In genomic region chr11:13486926-13487660, GRCh38 we compare ENCODE assay signal across 8 cellular contexts. TPM values are rescaled to one million over a fixed set of nuclear protein-coding genes. Genes with fewer than 3 reads are reported as not detected.
DNase-seq lines count a peak whose midpoint lies in the region; ATAC-seq and TF ChIP-seq lines count a peak whose summit lies in the region.

No MANE protein-coding gene starts in this region.

- DNase-seq in CD1c-positive myeloid dendritic cell (ENCODE audit: extremely low spot score) = peak; percentile 55
- DNase-seq in GOT3 (lab: John Stamatoyannopoulos, UW) = peak; percentile 4
- DNase-seq in NOMO-1 treated with dmso at 0.1 percent for 144 hours (lab: John Stamatoyannopoulos, UW; ENCODE audit: unreplicated experiment) = peak; percentile 64
- peak; percentile 49 for DNase-seq in activated T-helper 9 cell treated with anti-CD3 and anti-CD28 coated beads, Interleukin-2, amount 50 U/mL, for 16 hours (ENCODE audit: low read depth)
- DNase-seq in right cardiac atrium = peak; percentile 57 to 86 (median 82)
- DNase-seq in stimulated activated CD4-positive, alpha-beta T cell treated with anti-CD3 and anti-CD28 coated beads, Interleukin-15, amount 100 ng/mL, for 1 hour (ENCODE audit: low read depth in 1 of 2, low spot score in 1 of 2) = peak; percentile 10 to 56
- DNase-seq in NCI-H510A treated with DMSO at 0.1 percent for 48 hours (lab: John Stamatoyannopoulos, UW) = no peak
- no peak for DNase-seq in sigmoid colon

- TF ChIP-seq EP300 in sigmoid colon (IDR thresholded peaks at IDR 0.05) = no peak

- intact Hi-C loops in right cardiac atrium (cut with DNase I) = no loop called here
- intact Hi-C loops in sigmoid colon (cut with DNase I) = no loop called here

- peak in 1 of 4 experiments; percentile 9 for TF ChIP-seq CTCF in sigmoid colon (IDR thresholded peaks at IDR 0.05)

- H3K4me1 ChIP-seq in right cardiac atrium (ENCODE audit: control insufficient read depth, insufficient read depth, low read length) (no peaks in the 10 kb centered on the region), sigmoid colon (no peaks in the 10 kb centered on the region)

- H3K4me3 ChIP-seq in right cardiac atrium (ENCODE audit: low read length) (no peak overlapping the region), sigmoid colon (no peak overlapping the region)

- no peak for TF ChIP-seq POLR2A in sigmoid colon (IDR thresholded peaks at IDR 0.05)

- H3K9me3 ChIP-seq in right cardiac atrium (ENCODE audit: control insufficient read depth, low read length) (no peaks in the 10 kb centered on the region), sigmoid colon (peaks cover 0 to 3% (median 0%) of the 10 kb centered on the region in 4 donors)

- H3K27ac ChIP-seq in right cardiac atrium (ENCODE audit: low read length) = no peak overlapping the region
- no peak overlapping the region for H3K27ac ChIP-seq in sigmoid colon

- ATAC-seq in right cardiac atrium = peak; percentile 59 to 71

- H3K27me3 ChIP-seq in right cardiac atrium (ENCODE audit: control insufficient read depth, insufficient read depth) = no peaks in the 10 kb centered on the region
- no peaks in the 10 kb centered on the region for H3K27me3 ChIP-seq in sigmoid colon

- 50% methylated on average over 26 of the region's 26 CpGs for WGBS in right cardiac atrium
- 60 to 70% methylated on average over 26 of the region's 26 CpGs for WGBS in sigmoid colon, 2 donors

- H3K36me3 ChIP-seq in sigmoid colon = no peaks in the 10 kb centered on the region

RNA-seq across cellular contexts. Expression of gene PTH, which starts 8.7 kb away (rescaled TPM):
- total RNA-seq in right cardiac atrium (not detected), sigmoid colon (not detected)
- polyA plus RNA-seq in right cardiac atrium (not detected), sigmoid colon (not detected)

RNA-seq across cellular contexts. Expression of gene BTBD10, which starts 24.1 kb away (rescaled TPM):
- total RNA-seq in right cardiac atrium (10 to 100 TPM; 22.4 to 29.7 (median 24.4) TPM), sigmoid colon (10 to 100 TPM; 43.3 to 77.8 (median 61.2) TPM)
- polyA plus RNA-seq in right cardiac atrium (10.0 TPM), sigmoid colon (10 to 100 TPM; 18.9 to 27.3 (median 22.2) TPM)

Comparison
In these comparisons a context has a peak if more than half of its experiments do, and no peak if none do; other contexts are left out.
1. DNase-seq: peak in CD1c-positive myeloid dendritic cell (single experiment), GOT3 (single experiment), NOMO-1 treated with dmso at 0.1 percent for 144 hours (single experiment), activated T-helper 9 cell treated with anti-CD3 and anti-CD28 coated beads, Interleukin-2, amount 50 U/mL, for 16 hours (single experiment), right cardiac atrium (3 of 3) and stimulated activated CD4-positive, alpha-beta T cell treated with anti-CD3 and anti-CD28 coated beads, Interleukin-15, amount 100 ng/mL, for 1 hour (2 of 2); none in NCI-H510A treated with DMSO at 0.1 percent for 48 hours (single experiment) and sigmoid colon (single experiment).